18 cellular contexts compared by ENCODE assay signal in genomic region chr6:28741363-28741762, GRCh38.
DNase-seq lines count a peak whose midpoint lies in the region; ATAC-seq and TF ChIP-seq lines count a peak whose summit lies in the region.
"Had no signal": no experiment of that assay in that cellular context is flagged by ENCODE, and none has a peak within 500 bp of the region (broad histone marks: within the 10 kb centered on the region; RNA-seq: fewer than 3 reads in every experiment).

No MANE protein-coding gene starts in this region.

- H3K27ac ChIP-seq in GM23338 (ENCODE audit: low read depth), result no peak overlapping the region
- H3K27ac ChIP-seq in HEK293 (ENCODE audit: extremely low read depth, low read depth, low read length), result no peak overlapping the region

- H3K36me3 ChIP-seq in GM23338 (ENCODE audit: insufficient read depth) (no peaks in the 10 kb centered on the region), HEK293 (ENCODE audit: control insufficient read depth in 2 of 2, insufficient read depth in 1 of 2, low read length in 2 of 2) (no peaks in the 10 kb centered on the region)
- H3K36me3 ChIP-seq: HAP-1 had no signal

- H3K36me3 Mint-ChIP-seq in GM23338 (ENCODE audit: low read depth) (no peaks in the 10 kb centered on the region), WTC11 (no peaks in the 10 kb centered on the region)

- H3K4me2 ChIP-seq in GM23338, result peak overlapping the region; percentile 26; the same call in 1 of the 2 replicates

- no peaks in the 10 kb centered on the region for H3K9me3 ChIP-seq in HEK293 (ENCODE audit: control insufficient read depth, insufficient read depth, low read depth, low read length)
- H3K9me3 ChIP-seq: A549, HAP-1 had no signal

- no peaks in the 10 kb centered on the region for H3K79me2 ChIP-seq in GM23338 (replicated peaks; ENCODE audit: insufficient read depth)

- no peaks in the 10 kb centered on the region for H4K20me1 ChIP-seq in GM23338 (replicated peaks; ENCODE audit: insufficient read depth)

- H3K4me1 ChIP-seq in GM23338 (ENCODE audit: insufficient read depth) (peaks cover 27% of the 10 kb centered on the region), HEK293 (ENCODE audit: control insufficient read depth, insufficient read depth, low read length) (no peaks in the 10 kb centered on the region)

- no peak for TF ChIP-seq CTCF in GM23338 (conservative IDR thresholded peaks at IDR 0.05; ENCODE audit: low read depth in 2 of 2)
- TF ChIP-seq CTCF in HEK293 (tag by site-specific recombination; IDR thresholded peaks at IDR 0.05), result no peak
- no peak for TF ChIP-seq CTCF in WTC11 (IDR thresholded peaks at IDR 0.05)

- H3K4me3 Mint-ChIP-seq in GM23338 (no peak overlapping the region), WTC11 (peak overlapping the region; percentile 10; the same call in 1 of the 2 replicates)
- H3K4me3 Mint-ChIP-seq: CD4-positive, alpha-beta memory T cell had no signal

- H3K4me3 ChIP-seq in GM23338, result peak overlapping the region; percentile 19; the same call in 1 of the 2 replicates
- H3K4me3 ChIP-seq in HEK293 (ENCODE audit: low read depth, low read length), result no peak overlapping the region
- H3K4me3 ChIP-seq: A549, HAP-1 had no signal

- H3K9me3 Mint-ChIP-seq in GM23338, result peaks cover 8% of the 10 kb centered on the region; the same call in 2 of the 3 replicates
- no peaks in the 10 kb centered on the region for H3K9me3 Mint-ChIP-seq in WTC11

- H3K4me1 Mint-ChIP-seq in GM23338 (peaks cover 17% of the 10 kb centered on the region; the same call in 2 of the 3 replicates), WTC11 (peaks cover 38% of the 10 kb centered on the region)

- peaks cover 11% of the 10 kb centered on the region; the same call in 1 of the 2 replicates for H3F3A ChIP-seq in GM23338 (replicated peaks; ENCODE audit: low read depth)

- H3K27me3 ChIP-seq in GM23338 (ENCODE audit: insufficient read depth), result peaks cover 96% of the 10 kb centered on the region

- ATAC-seq in GM23338 (no peak), WTC11 (no peak), HG03139 (IDR thresholded peaks at IDR 0.05; ENCODE audit: unreplicated experiment) (no peak)
- ATAC-seq: A549 had no signal

- POLR2A ChIA-PET in HEK293 (lab: Yijun Ruan, JAX) (no interaction called here), WTC11 (lab: Charles Lee) (interaction anchor here (0.6 kb wide), 1 partner anchor 17 kb away, joined by 3 read pairs; no protein-coding TSS in a partner anchor)

- H2AFZ ChIP-seq in GM23338, result no peak overlapping the region

- H3K9me2 ChIP-seq in GM23338 (ENCODE audit: insufficient read depth), result no peaks in the 10 kb centered on the region

- CTCF ChIA-PET in HEK293 (lab: Yijun Ruan, JAX) (interaction anchor here (1.3 to 1.6 kb wide), 2 partner anchors 53 to 82 kb away, joined by 3 to 4 read pairs; no protein-coding TSS in a partner anchor), WTC11 (lab: Charles Lee) (no interaction called here)

- H3K27me3 Mint-ChIP-seq in GM23338 (ENCODE audit: insufficient read depth, low read depth, poor library complexity) (peaks cover 64% of the 10 kb centered on the region), WTC11 (ENCODE audit: low read depth) (peaks cover 74% of the 10 kb centered on the region)

- DNase-seq in GM23338 (ENCODE audit: low spot score) (no peak), WTC11 (ENCODE audit: low spot score) (no peak), AG08395 (ENCODE audit: low spot score) (no peak)
- no peak for DNase-seq in activated naive CD4-positive, alpha-beta T cell (lab: John Stamatoyannopoulos, UW)
- DNase-seq: 8988T; ACHN; C1 segment of cervical spinal cord; Calu3; CD4-positive, alpha-beta memory T cell; COR-L47; DMS53; DMS79 treated with DMSO at 0.1 percent for 48 hours; GF-D8; GOT3 had no signal

- H3K27ac Mint-ChIP-seq in GM23338, result no peak overlapping the region
- no peak overlapping the region for H3K27ac Mint-ChIP-seq in WTC11

TF ChIP-seq in GM23338, 12 proteins besides CTCF, POLR2A, EP300 and RAD21:
- TF ChIP-seq NANOG (IDR thresholded peaks at IDR 0.05; ENCODE audit: borderline replicate concordance), result no peak

TF ChIP-seq in HEK293, 187 proteins besides CTCF, POLR2A, EP300 and RAD21 (continues in another document):
- TF ChIP-seq ZNF423 (tag by site-specific recombination; IDR thresholded peaks at IDR 0.05) (no peak), ZNF133 (tag by site-specific recombination; IDR thresholded peaks at IDR 0.05) (no peak), ZBTB8A (tag by site-specific recombination; IDR thresholded peaks at IDR 0.05) (no peak), ZNF513 (tag by site-specific recombination; IDR thresholded peaks at IDR 0.05) (0 out of 2 replicates have a peak, but pooled peaks have one; percentile 29)

TF ChIP-seq in WTC11, 78 proteins besides CTCF, POLR2A, EP300 and RAD21:
- TF ChIP-seq GTF2I (CRISPR knock-in tag; conservative IDR thresholded peaks at IDR 0.05) (no peak), RELA (CRISPR knock-in tag; IDR thresholded peaks at IDR 0.05; ENCODE audit: borderline replicate concordance) (no peak), MXD4 (CRISPR knock-in tag; IDR thresholded peaks at IDR 0.05; ENCODE audit: borderline replicate concordance) (no peak), SMAD3 (CRISPR knock-in tag; IDR thresholded peaks at IDR 0.05; ENCODE audit: borderline replicate concordance) (no peak), HMGA2 (CRISPR knock-in tag; IDR thresholded peaks at IDR 0.05) (no peak)
